ENCODE assay signal across 23 cellular contexts in genomic region chr13:48993150-48993549, GRCh38.
"Had no signal": no experiment of that assay in that cellular context is flagged by ENCODE, and none has a peak within 500 bp of the region (broad histone marks: within the 10 kb centered on the region; RNA-seq: fewer than 3 reads in every experiment).

No MANE protein-coding gene starts in this region.

- H3K27ac ChIP-seq: esophagus squamous epithelium, gastroesophageal sphincter, psoas muscle, right lobe of liver, stomach, thoracic aorta, transverse colon had no signal

- H3K27me3 ChIP-seq: esophagus squamous epithelium, gastroesophageal sphincter, right lobe of liver, stomach, transverse colon had no signal

- H3K27me3 Mint-ChIP-seq: effector memory CD8-positive, alpha-beta T cell; naive thymus-derived CD4-positive, alpha-beta T cell; stimulated activated memory B cell treated with anti-CD40 and anti-IgM and Interleukin-4, amounts not matched to agents 10 μg/mL and 1 μg/mL and 100 μg/mL, for 72 hours had no signal

- ATAC-seq: effector memory CD8-positive, alpha-beta T cell; gastroesophageal sphincter; left colon; left ventricle myocardium superior; naive thymus-derived CD4-positive, alpha-beta T cell; psoas muscle; right lobe of liver; stimulated activated memory B cell treated with anti-CD40 and anti-IgM and Interleukin-4, amounts not matched to agents 10 μg/mL and 1 μg/mL and 100 μg/mL, for 72 hours had no signal

- H3K4me1 ChIP-seq: esophagus squamous epithelium, psoas muscle, right lobe of liver had no signal

- H3K27ac Mint-ChIP-seq: effector memory CD8-positive, alpha-beta T cell; nephron progenitor cell; stimulated activated memory B cell treated with anti-CD40 and anti-IgM and Interleukin-4, amounts not matched to agents 10 μg/mL and 1 μg/mL and 100 μg/mL, for 72 hours had no signal

- H3K4me1 Mint-ChIP-seq: nephron progenitor cell had no signal

- DNase-seq: effector memory CD8-positive, alpha-beta T cell; esophagus squamous epithelium; foreskin fibroblast; glutamatergic neuron; immature natural killer cell; kidney; left colon; left ventricle myocardium superior; naive thymus-derived CD4-positive, alpha-beta T cell; nephron progenitor cell; psoas muscle; retina; right lobe of liver; stimulated activated CD4-positive, alpha-beta T cell treated with anti-CD3 and anti-CD28 coated beads, Interleukin-15, amount 100 ng/mL, for 24 hours; stimulated activated CD4-positive, alpha-beta T cell treated with anti-CD3 and anti-CD28 coated beads, Interleukin-1b, Interleukin-23, amount 100 ng/mL, for 48 hours; stimulated activated CD4-positive, alpha-beta T cell treated with anti-CD3 and anti-CD28 coated beads, Interleukin-4, amount 100 ng/mL, for 24 hours; stomach; substantia nigra; transverse colon had no signal

- H3K4me3 ChIP-seq: esophagus squamous epithelium, gastroesophageal sphincter, lung, psoas muscle, right lobe of liver, stomach, thoracic aorta, transverse colon had no signal

- H3K4me3 Mint-ChIP-seq: effector memory CD8-positive, alpha-beta T cell; immature natural killer cell; naive thymus-derived CD4-positive, alpha-beta T cell; nephron progenitor cell; stimulated activated memory B cell treated with anti-CD40 and anti-IgM and Interleukin-4, amounts not matched to agents 10 μg/mL and 1 μg/mL and 100 μg/mL, for 72 hours had no signal

- H3K9me3 ChIP-seq: gastroesophageal sphincter, right lobe of liver, thoracic aorta had no signal

- H3K36me3 ChIP-seq: esophagus squamous epithelium, right lobe of liver, stomach, thoracic aorta, transverse colon had no signal
